Comparison of ENCODE assay signal across 9 cellular contexts in genomic region chr7:101681170-101682007, GRCh38. TPM values are rescaled to one million over a fixed set of nuclear protein-coding genes. Genes with fewer than 3 reads are reported as not detected.
A peak's percentile ranks its signal among the peaks of the same experiment; 100 is the strongest.
DNase-seq lines count a peak whose midpoint lies in the region; ATAC-seq and TF ChIP-seq lines count a peak whose summit lies in the region.
"Had no signal": no experiment of that assay in that cellular context is flagged by ENCODE, and none has a peak within 500 bp of the region (broad histone marks: within the 10 kb centered on the region; RNA-seq: fewer than 3 reads in every experiment).

No MANE protein-coding gene starts in this region.

- 1% methylated on average over 14 of the region's 14 CpGs for WGBS in GM23248 (ENCODE audit: low coverage in 1 of 2, low lambda C conversion rate in 2 of 2, missing lambda C conversion rate in 2 of 2), 2 experiments
- WGBS in psoas muscle, 3 donors, result 14 to 16% (median 14%) methylated on average over 14 of the region's 14 CpGs

- H3K4me3 ChIP-seq in GM23248 (peak overlapping the region; percentile 21; the same call in 1 of the 2 replicates), psoas muscle (no peak overlapping the region)

- intact Hi-C loops in cardiac septum (cut with DNase I), result loop anchor here (10.0 kb wide), 1 partner anchor 443 kb away; no protein-coding TSS in a partner anchor
- intact Hi-C loops in psoas muscle (cut with DNase I), result no loop called here

- no peaks in the 10 kb centered on the region for H3K4me1 Mint-ChIP-seq in stimulated activated naive CD8-positive, alpha-beta T cell treated with anti-CD3 and anti-CD28 coated beads, Interleukin-15, amount 100 ng/mL, for 72 hours

- peak overlapping the region; percentile 40 for H3K27ac ChIP-seq in GM23248
- no peak overlapping the region for H3K27ac ChIP-seq in psoas muscle

- H3K9me3 Mint-ChIP-seq in stimulated activated naive CD8-positive, alpha-beta T cell treated with anti-CD3 and anti-CD28 coated beads, Interleukin-15, amount 100 ng/mL, for 72 hours, result no peaks in the 10 kb centered on the region
- H3K9me3 Mint-ChIP-seq: effector memory CD8-positive, alpha-beta T cell had no signal

- H3K9me3 ChIP-seq in GM23248 (ENCODE audit: low read depth) (no peaks in the 10 kb centered on the region), psoas muscle (no peaks in the 10 kb centered on the region)

- H3K9me2 ChIP-seq in GM23248 (ENCODE audit: insufficient read depth), result no peaks in the 10 kb centered on the region

- no peak overlapping the region for H3K4me3 Mint-ChIP-seq in stimulated activated naive CD8-positive, alpha-beta T cell treated with anti-CD3 and anti-CD28 coated beads, Interleukin-15, amount 100 ng/mL, for 72 hours
- H3K4me3 Mint-ChIP-seq: effector memory CD8-positive, alpha-beta T cell had no signal

- H3K9ac ChIP-seq in GM23248, result peak overlapping the region; percentile 25

- in situ Hi-C loops in GM23248 (cut with MboI), result no loop called here

- H3K27me3 ChIP-seq in GM23248 (replicated peaks; ENCODE audit: insufficient read depth), result no peaks in the 10 kb centered on the region
- no peaks in the 10 kb centered on the region for H3K27me3 ChIP-seq in psoas muscle (ENCODE audit: insufficient read depth in 3 of 3, low read length in 2 of 3)

- H4K20me1 ChIP-seq in GM23248 (ENCODE audit: insufficient read depth), result no peaks in the 10 kb centered on the region

- H3K4me1 ChIP-seq in GM23248 (ENCODE audit: insufficient read depth), result peaks cover 13% of the 10 kb centered on the region
- peaks cover 6% of the 10 kb centered on the region for H3K4me1 ChIP-seq in psoas muscle

- ATAC-seq in psoas muscle (peak; percentile 87 to 94 (median 90)), HG02588 (IDR thresholded peaks at IDR 0.05; ENCODE audit: unreplicated experiment) (no peak)
- ATAC-seq in stimulated activated naive CD8-positive, alpha-beta T cell treated with anti-CD3 and anti-CD28 coated beads, Interleukin-15, amount 100 ng/mL, for 72 hours, result no peak
- ATAC-seq: effector memory CD8-positive, alpha-beta T cell had no signal

- no peaks in the 10 kb centered on the region for H3K36me3 ChIP-seq in GM23248 (ENCODE audit: low read depth)
- H3K36me3 ChIP-seq in psoas muscle (ENCODE audit: insufficient read depth in 1 of 2, low read depth in 1 of 2), result no peaks in the 10 kb centered on the region

- H2AFZ ChIP-seq in GM23248, result no peak overlapping the region

- DNase-seq in GM23248 (peak; percentile 95), SW 1271 (lab: John Stamatoyannopoulos, UW) (peak; percentile 48 to 64), cardiac septum (ENCODE audit: low spot score) (peak; percentile 80), psoas muscle (peak; percentile 70 to 78), NCI-H1092 treated with DMSO at 0.1 percent for 48 hours (lab: John Stamatoyannopoulos, UW) (no peak)
- no peak for DNase-seq in stimulated activated naive CD8-positive, alpha-beta T cell treated with anti-CD3 and anti-CD28 coated beads, Interleukin-15, amount 100 ng/mL, for 72 hours
- no peak for DNase-seq in central memory CD4-positive, alpha-beta T cell
- DNase-seq: effector memory CD8-positive, alpha-beta T cell had no signal

- H3K4me2 ChIP-seq in GM23248 (ENCODE audit: unreplicated experiment), result peak overlapping the region; percentile 63

- H3F3A ChIP-seq in GM23248 (ENCODE audit: insufficient read depth), result peaks cover 7% of the 10 kb centered on the region

- no peak overlapping the region for H3K27ac Mint-ChIP-seq in stimulated activated naive CD8-positive, alpha-beta T cell treated with anti-CD3 and anti-CD28 coated beads, Interleukin-15, amount 100 ng/mL, for 72 hours
- H3K27ac Mint-ChIP-seq: effector memory CD8-positive, alpha-beta T cell had no signal

- no peaks in the 10 kb centered on the region for H3K27me3 Mint-ChIP-seq in stimulated activated naive CD8-positive, alpha-beta T cell treated with anti-CD3 and anti-CD28 coated beads, Interleukin-15, amount 100 ng/mL, for 72 hours

- H3K79me2 ChIP-seq in GM23248 (ENCODE audit: insufficient read depth), result no peaks in the 10 kb centered on the region

- TF ChIP-seq CTCF in psoas muscle (IDR thresholded peaks at IDR 0.05), result no peak

RNA-seq across cellular contexts. Expression of gene MYL10, which starts 52.3 kb away (rescaled TPM):
- total RNA-seq in GM23248 (2014; rRNA removed; shearing (Covaris generic)), result not detected in 2 replicates
- polyA plus RNA-seq in GM23248 (2016; fragmentation: Nextera tagmentation; extraction: Ambion mirVana) (not detected in 2 replicates), psoas muscle (1 to 10 TPM in 1 of 3 donors, under 1 TPM in 1, not detected in 1; 0.23 to 4.4 TPM)
- total RNA-seq in cardiac septum (not detected), psoas muscle (not detected)

Comparison
In these comparisons a context has a peak if more than half of its experiments do, and no peak if none do; other contexts are left out.
1. DNase-seq: peak in GM23248 (single experiment), SW 1271 (2 of 2), cardiac septum (single experiment) and psoas muscle (2 of 2); none in stimulated activated naive CD8-positive, alpha-beta T cell treated with anti-CD3 and anti-CD28 coated beads, Interleukin-15, amount 100 ng/mL, for 72 hours (0 of 2), NCI-H1092 treated with DMSO at 0.1 percent for 48 hours (single experiment) and central memory CD4-positive, alpha-beta T cell (single experiment).
2. ATAC-seq: peak in psoas muscle (4 of 4); none in stimulated activated naive CD8-positive, alpha-beta T cell treated with anti-CD3 and anti-CD28 coated beads, Interleukin-15, amount 100 ng/mL, for 72 hours (single experiment) and HG02588 (single experiment).